13 cellular contexts compared by ENCODE assay signal in genomic region chr4:24642941-24643628, GRCh38. TPM values are rescaled to one million over a fixed set of nuclear protein-coding genes. Genes with fewer than 3 reads are reported as not detected.
DNase-seq lines count a peak whose midpoint lies in the region; ATAC-seq and TF ChIP-seq lines count a peak whose summit lies in the region.
"Had no signal": no experiment of that assay in that cellular context is flagged by ENCODE, and none has a peak within 500 bp of the region (broad histone marks: within the 10 kb centered on the region; RNA-seq: fewer than 3 reads in every experiment).

No MANE protein-coding gene starts in this region.

- no peak overlapping the region for H3K4me3 Mint-ChIP-seq in naive thymus-derived CD4-positive, alpha-beta T cell
- no peak overlapping the region for H3K4me3 Mint-ChIP-seq in activated CD8-positive, alpha-beta T cell treated with anti-CD3 and anti-CD28 coated beads, Interleukin-2, amount 10 ng/mL, durations not matched to agents 7 days and 5 days
- H3K4me3 Mint-ChIP-seq: activated T-helper 17 cell treated with anti-CD3 and anti-CD28 coated beads, Interleukin-2, amount 50 U/mL, for 72 hours; effector memory CD8-positive, alpha-beta T cell; naive B cell; T-helper 1 cell treated with Interleukin-12 subunit alpha and Interleukin-12 subunit beta and Interleukin-4 antibody, amounts not matched to agents 30 μg/mL and 1 μg/mL, for 36 hours had no signal

- H3K27ac Mint-ChIP-seq in naive thymus-derived CD4-positive, alpha-beta T cell = no peak overlapping the region
- H3K27ac Mint-ChIP-seq in activated CD8-positive, alpha-beta T cell treated with anti-CD3 and anti-CD28 coated beads, Interleukin-2, amount 10 ng/mL, durations not matched to agents 7 days and 5 days = no peak overlapping the region
- H3K27ac Mint-ChIP-seq: activated T-helper 17 cell treated with anti-CD3 and anti-CD28 coated beads, Interleukin-2, amount 50 U/mL, for 72 hours; effector memory CD8-positive, alpha-beta T cell; naive B cell; T-helper 1 cell treated with Interleukin-12 subunit alpha and Interleukin-12 subunit beta and Interleukin-4 antibody, amounts not matched to agents 30 μg/mL and 1 μg/mL, for 36 hours had no signal

- H3K4me1 ChIP-seq in naive thymus-derived CD4-positive, alpha-beta T cell (ENCODE audit: control insufficient read depth in 2 of 2, insufficient read depth in 2 of 2, low read length in 2 of 2) = no peaks in the 10 kb centered on the region

- no peaks in the 10 kb centered on the region for H3K4me1 Mint-ChIP-seq in naive thymus-derived CD4-positive, alpha-beta T cell
- no peaks in the 10 kb centered on the region for H3K4me1 Mint-ChIP-seq in activated CD8-positive, alpha-beta T cell treated with anti-CD3 and anti-CD28 coated beads, Interleukin-2, amount 10 ng/mL, durations not matched to agents 7 days and 5 days (ENCODE audit: low read depth)
- H3K4me1 Mint-ChIP-seq: activated T-helper 17 cell treated with anti-CD3 and anti-CD28 coated beads, Interleukin-2, amount 50 U/mL, for 72 hours; naive B cell had no signal

- intact Hi-C loops in naive thymus-derived CD4-positive, alpha-beta T cell (cut with micrococcal nuclease) = no loop called here

- H3K9me3 ChIP-seq in naive thymus-derived CD4-positive, alpha-beta T cell (ENCODE audit: control insufficient read depth in 2 of 3, low read length in 3 of 3) = no peaks in the 10 kb centered on the region

- DNase-seq in Daoy (ENCODE audit: low read depth) (peak; percentile 64), cardiac fibroblast (ENCODE audit: low read depth in 2 of 2) (peak; percentile 62 to 74), lung microvascular endothelial cell (ENCODE audit: low read depth in 2 of 2) (peak; percentile 38 to 64), GM19240 (ENCODE audit: insufficient read length, low spot score) (no peak)
- no peak for DNase-seq in naive thymus-derived CD4-positive, alpha-beta T cell
- no peak for DNase-seq in activated CD8-positive, alpha-beta T cell treated with anti-CD3 and anti-CD28 coated beads, Interleukin-2, amount 10 ng/mL, durations not matched to agents 7 days and 5 days
- DNase-seq: effector memory CD8-positive, alpha-beta T cell; naive B cell; NCI-H2227 treated with DMSO at 0.1 percent for 48 hours had no signal

- H3K27ac ChIP-seq in naive thymus-derived CD4-positive, alpha-beta T cell (ENCODE audit: low read depth, low read length) = no peak overlapping the region

- H3K27me3 Mint-ChIP-seq in naive thymus-derived CD4-positive, alpha-beta T cell = peaks cover 8 to 30% (median 16%) of the 10 kb centered on the region in 5 donors
- peaks cover 19% of the 10 kb centered on the region for H3K27me3 Mint-ChIP-seq in activated CD8-positive, alpha-beta T cell treated with anti-CD3 and anti-CD28 coated beads, Interleukin-2, amount 10 ng/mL, durations not matched to agents 7 days and 5 days (ENCODE audit: low read depth)

- ATAC-seq in HG02938 (IDR thresholded peaks at IDR 0.05; ENCODE audit: unreplicated experiment) (peak; percentile 51), HG02759 (IDR thresholded peaks at IDR 0.05; ENCODE audit: unreplicated experiment) (no peak)
- ATAC-seq in naive thymus-derived CD4-positive, alpha-beta T cell = no peak
- no peak for ATAC-seq in activated CD8-positive, alpha-beta T cell treated with anti-CD3 and anti-CD28 coated beads, Interleukin-2, amount 10 ng/mL, durations not matched to agents 7 days and 5 days
- ATAC-seq: activated T-helper 17 cell treated with anti-CD3 and anti-CD28 coated beads, Interleukin-2, amount 50 U/mL, for 72 hours; effector memory CD8-positive, alpha-beta T cell had no signal

- CTCF ChIA-PET in naive thymus-derived CD4-positive, alpha-beta T cell (lab: Charles Lee) = no interaction called here
- CTCF ChIA-PET in activated CD8-positive, alpha-beta T cell treated with anti-CD3 and anti-CD28 coated beads, Interleukin-2, amount 10 ng/mL, durations not matched to agents 7 days and 5 days (lab: Charles Lee) = no interaction called here

- no peaks in the 10 kb centered on the region for H3K36me3 ChIP-seq in naive thymus-derived CD4-positive, alpha-beta T cell (ENCODE audit: control insufficient read depth in 2 of 3, insufficient read depth in 3 of 3, low read length in 3 of 3)

- no peaks in the 10 kb centered on the region for H3K9me3 Mint-ChIP-seq in naive thymus-derived CD4-positive, alpha-beta T cell
- H3K9me3 Mint-ChIP-seq in activated CD8-positive, alpha-beta T cell treated with anti-CD3 and anti-CD28 coated beads, Interleukin-2, amount 10 ng/mL, durations not matched to agents 7 days and 5 days (ENCODE audit: insufficient read depth) = no peaks in the 10 kb centered on the region
- H3K9me3 Mint-ChIP-seq: activated T-helper 17 cell treated with anti-CD3 and anti-CD28 coated beads, Interleukin-2, amount 50 U/mL, for 72 hours; effector memory CD8-positive, alpha-beta T cell; T-helper 1 cell treated with Interleukin-12 subunit alpha and Interleukin-12 subunit beta and Interleukin-4 antibody, amounts not matched to agents 30 μg/mL and 1 μg/mL, for 36 hours had no signal

- H3K4me3 ChIP-seq in cardiac fibroblast (replicated peaks in 1 of 2; ENCODE audit: low read depth in 2 of 2, low read length in 2 of 2) = no peak overlapping the region
- H3K4me3 ChIP-seq in naive thymus-derived CD4-positive, alpha-beta T cell (ENCODE audit: low read length) = no peak overlapping the region

- POLR2A ChIA-PET in naive thymus-derived CD4-positive, alpha-beta T cell (lab: Charles Lee) = no interaction called here
- POLR2A ChIA-PET in activated CD8-positive, alpha-beta T cell treated with anti-CD3 and anti-CD28 coated beads, Interleukin-2, amount 10 ng/mL, durations not matched to agents 7 days and 5 days (lab: Charles Lee) = no interaction called here

- no peaks in the 10 kb centered on the region for H3K27me3 ChIP-seq in naive thymus-derived CD4-positive, alpha-beta T cell (ENCODE audit: control insufficient read depth in 2 of 2, insufficient read depth in 2 of 2, low read length in 2 of 2)

- no peak for TF ChIP-seq CTCF in cardiac fibroblast (IDR thresholded peaks at IDR 0.05; ENCODE audit: low read depth, low read length)

- no peaks in the 10 kb centered on the region for H3K36me3 Mint-ChIP-seq in naive thymus-derived CD4-positive, alpha-beta T cell
- no peaks in the 10 kb centered on the region for H3K36me3 Mint-ChIP-seq in activated CD8-positive, alpha-beta T cell treated with anti-CD3 and anti-CD28 coated beads, Interleukin-2, amount 10 ng/mL, durations not matched to agents 7 days and 5 days (ENCODE audit: low read depth)
- H3K36me3 Mint-ChIP-seq: naive B cell had no signal

RNA-seq across cellular contexts. Expression of gene DHX15, which starts 58.7 kb away (rescaled TPM):
- total RNA-seq in Daoy (2014; rRNA removed; shearing (Covaris generic)) = 174 and 194 TPM in 2 replicates
- total RNA-seq in lung microvascular endothelial cell = 89.1 and 105 TPM in 2 replicates
- total RNA-seq in naive thymus-derived CD4-positive, alpha-beta T cell = 100 to 1,000 TPM; 137 to 186 (median 139) TPM
- polyA plus RNA-seq in naive thymus-derived CD4-positive, alpha-beta T cell = 10 to 100 TPM; 44.5 to 69.2 TPM
- total RNA-seq in activated CD8-positive, alpha-beta T cell treated with anti-CD3 and anti-CD28 coated beads, Interleukin-2, amount 10 ng/mL, durations not matched to agents 7 days and 5 days = 100 to 1,000 TPM; 193 to 198 TPM

Comparison
In these comparisons a context has a peak if more than half of its experiments do, and no peak if none do; other contexts are left out.
1. DNase-seq: peak in Daoy (single experiment), cardiac fibroblast (2 of 2) and lung microvascular endothelial cell (2 of 2); none in naive thymus-derived CD4-positive, alpha-beta T cell (0 of 9), GM19240 (single experiment) and activated CD8-positive, alpha-beta T cell treated with anti-CD3 and anti-CD28 coated beads, Interleukin-2, amount 10 ng/mL, durations not matched to agents 7 days and 5 days (single experiment).